Comparison of ENCODE assay signal across 15 cellular contexts in genomic region chr12:93287152-93287551, GRCh38.
"Had no signal": no experiment of that assay in that cellular context is flagged by ENCODE, and none has a peak within 500 bp of the region (broad histone marks: within the 10 kb centered on the region; RNA-seq: fewer than 3 reads in every experiment).

No MANE protein-coding gene starts in this region.

- H3K9me3 ChIP-seq: breast epithelium, right atrium auricular region, tibial artery had no signal

- ATAC-seq: natural killer cell treated with Interleukin-12 subunit alpha and Interleukin-12 subunit beta and Interleukin-15 and Interleukin-18, amount 100 ng/mL, for 72 hours; stimulated activated naive B cell treated with anti-CD40 and anti-IgM and Interleukin-4, amounts not matched to agents 10 μg/mL and 1 μg/mL and 100 μg/mL, for 72 hours had no signal

- H3K27ac ChIP-seq: breast epithelium, right atrium auricular region, tibial artery had no signal

- DNase-seq: activated CD4-positive, alpha-beta T cell treated with anti-CD3 and anti-CD28 coated beads, Interleukin-2, amount 50 U/mL, for 1 hour; activated CD4-positive, CD25-positive, alpha-beta regulatory T cell; activated CD8-positive, alpha-beta memory T cell treated with anti-CD3 and anti-CD28 coated beads for 24 hours; activated naive CD8-positive, alpha-beta T cell treated with anti-CD3 and anti-CD28 coated beads for 36 hours; anterior cingulate cortex; mesenchymal stem cell; posterior cingulate gyrus; stimulated activated CD4-positive, alpha-beta T cell treated with anti-CD3 and anti-CD28 coated beads, Interleukin-15, amount 100 ng/mL, for 24 hours; stimulated activated CD4-positive, alpha-beta T cell treated with anti-CD3 and anti-CD28 coated beads, Interleukin-4, amount 100 ng/mL, for 1 hour; stimulated activated naive B cell treated with anti-CD40 and anti-IgM and Interleukin-4, amounts not matched to agents 10 μg/mL and 1 μg/mL and 100 μg/mL, for 72 hours; tibial artery had no signal

- H3K27me3 ChIP-seq: breast epithelium, right atrium auricular region, tibial artery had no signal

- H3K4me3 ChIP-seq: breast epithelium, right atrium auricular region, tibial artery had no signal

- H3K4me1 ChIP-seq: breast epithelium, right atrium auricular region, tibial artery had no signal

- H3K36me3 ChIP-seq: breast epithelium, right atrium auricular region, tibial artery had no signal

- FAIRE-seq: urothelium cell line had no signal
